ENCODE assay signal across 8 cellular contexts in the genomic region with DNA sequence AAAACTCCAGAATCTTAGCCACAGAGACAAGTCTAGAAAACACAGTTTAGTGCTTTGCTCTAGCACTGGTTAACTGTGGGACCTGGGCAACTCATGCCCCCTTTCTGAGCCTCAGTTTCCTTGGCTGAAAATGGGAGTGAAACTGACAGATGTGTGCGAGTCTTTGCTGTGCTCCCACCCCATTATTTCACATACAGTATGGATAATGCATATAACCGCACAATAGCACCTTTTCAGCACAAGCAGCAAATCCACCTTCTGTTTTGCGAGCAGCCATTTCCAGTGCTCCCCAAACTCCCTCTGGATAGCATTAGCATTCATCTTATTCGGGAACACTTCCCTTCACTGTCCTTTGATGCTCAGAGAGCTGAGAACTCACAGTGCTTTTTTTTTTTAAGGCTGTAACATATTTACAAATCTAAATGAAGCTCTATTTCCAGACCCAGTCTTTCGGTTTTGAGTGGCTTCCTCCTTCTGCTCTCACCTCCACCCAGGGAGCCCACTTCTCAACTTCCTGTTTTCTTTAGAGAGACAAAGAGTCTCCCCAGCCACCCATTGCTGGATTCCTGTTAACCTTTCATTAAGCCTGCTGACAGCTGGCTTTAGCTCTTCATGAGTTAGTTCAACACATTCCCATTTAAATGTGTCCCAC. TPM values are rescaled to one million over a fixed set of nuclear protein-coding genes. Genes with fewer than 3 reads are reported as not detected.
DNase-seq lines count a peak whose midpoint lies in the region; ATAC-seq and TF ChIP-seq lines count a peak whose summit lies in the region.

No MANE protein-coding gene starts in this region.

- H3K4me1 ChIP-seq in HAP-1 = no peaks in the 10 kb centered on the region

- H3K36me3 ChIP-seq in HAP-1 (replicated peaks) = no peaks in the 10 kb centered on the region

- ATAC-seq in activated CD8-positive, alpha-beta memory T cell treated with anti-CD3 and anti-CD28 coated beads, Interleukin-2, amount 10 ng/mL, durations not matched to agents 7 days and 5 days = peak; percentile 87
- peak; percentile 94 for ATAC-seq in HG02759 (IDR thresholded peaks at IDR 0.05; ENCODE audit: unreplicated experiment)
- peak; percentile 60 to 66 for ATAC-seq in activated T-cell treated with anti-CD3 and anti-CD28 coated beads, Interleukin-2, amount 50 U/mL, for 4 hours

- in situ Hi-C loops in HAP-1 (cut with MboI; ENCODE audit: low sequenced_read_pairs) = no loop called here

- peak overlapping the region; percentile 97 for H3K27ac Mint-ChIP-seq in activated CD8-positive, alpha-beta memory T cell treated with anti-CD3 and anti-CD28 coated beads, Interleukin-2, amount 10 ng/mL, durations not matched to agents 7 days and 5 days
- peak overlapping the region; percentile 83 for H3K27ac Mint-ChIP-seq in stimulated activated naive CD8-positive, alpha-beta T cell treated with anti-CD3 and anti-CD28 coated beads, Interleukin-15, Interleukin-2, amounts not matched to agents 100 ng/mL and 50 ng/mL, for 24 hours
- no peak overlapping the region for H3K27ac Mint-ChIP-seq in Calu3 (ENCODE audit: unreplicated experiment)

- no peak for TF ChIP-seq CTCF in Calu3 (IDR thresholded peaks at IDR 0.05; ENCODE audit: unreplicated experiment)

- H3K4me3 Mint-ChIP-seq in activated CD8-positive, alpha-beta memory T cell treated with anti-CD3 and anti-CD28 coated beads, Interleukin-2, amount 10 ng/mL, durations not matched to agents 7 days and 5 days = peak overlapping the region; percentile 57
- H3K4me3 Mint-ChIP-seq in activated T-cell treated with anti-CD3 and anti-CD28 coated beads, Interleukin-2, amount 50 U/mL, for 4 hours = peak overlapping the region; percentile 60
- peak overlapping the region; percentile 53 for H3K4me3 Mint-ChIP-seq in stimulated activated naive CD8-positive, alpha-beta T cell treated with anti-CD3 and anti-CD28 coated beads, Interleukin-15, Interleukin-2, amounts not matched to agents 100 ng/mL and 50 ng/mL, for 24 hours
- H3K4me3 Mint-ChIP-seq in Calu3 (ENCODE audit: low read depth, unreplicated experiment) = no peak overlapping the region

- no peaks in the 10 kb centered on the region for H3K27me3 Mint-ChIP-seq in activated CD8-positive, alpha-beta memory T cell treated with anti-CD3 and anti-CD28 coated beads, Interleukin-2, amount 10 ng/mL, durations not matched to agents 7 days and 5 days
- no peaks in the 10 kb centered on the region for H3K27me3 Mint-ChIP-seq in activated T-cell treated with anti-CD3 and anti-CD28 coated beads, Interleukin-2, amount 50 U/mL, for 4 hours (ENCODE audit: low read depth)
- no peaks in the 10 kb centered on the region for H3K27me3 Mint-ChIP-seq in stimulated activated naive CD8-positive, alpha-beta T cell treated with anti-CD3 and anti-CD28 coated beads, Interleukin-15, Interleukin-2, amounts not matched to agents 100 ng/mL and 50 ng/mL, for 24 hours
- H3K27me3 Mint-ChIP-seq in Calu3 (ENCODE audit: unreplicated experiment) = no peaks in the 10 kb centered on the region

- CTCF ChIA-PET in activated CD8-positive, alpha-beta memory T cell treated with anti-CD3 and anti-CD28 coated beads, Interleukin-2, amount 10 ng/mL, durations not matched to agents 7 days and 5 days (lab: Charles Lee) = interaction anchor here (0.5 to 2.5 kb wide), 9 partner anchors 10 to 849 kb away, joined by 3 to 14 read pairs (median 3); no protein-coding TSS in a partner anchor
- CTCF ChIA-PET in Calu3 (lab: Charles Lee) = interaction anchor here (0.5 kb wide), 1 partner anchor 1774 kb away, joined by 3 read pairs; no protein-coding TSS in a partner anchor

- H3K4me1 Mint-ChIP-seq in activated CD8-positive, alpha-beta memory T cell treated with anti-CD3 and anti-CD28 coated beads, Interleukin-2, amount 10 ng/mL, durations not matched to agents 7 days and 5 days = peaks cover 37% of the 10 kb centered on the region
- peaks cover 49% of the 10 kb centered on the region for H3K4me1 Mint-ChIP-seq in activated T-cell treated with anti-CD3 and anti-CD28 coated beads, Interleukin-2, amount 50 U/mL, for 4 hours (ENCODE audit: low read depth)
- H3K4me1 Mint-ChIP-seq in stimulated activated naive CD8-positive, alpha-beta T cell treated with anti-CD3 and anti-CD28 coated beads, Interleukin-15, Interleukin-2, amounts not matched to agents 100 ng/mL and 50 ng/mL, for 24 hours (ENCODE audit: low read depth) = peaks cover 59% of the 10 kb centered on the region
- H3K4me1 Mint-ChIP-seq in Calu3 (ENCODE audit: low read depth, unreplicated experiment) = peaks cover 12% of the 10 kb centered on the region

- H3K27me3 ChIP-seq in HAP-1 (ENCODE audit: low read depth) = no peaks in the 10 kb centered on the region

- H3K4me3 ChIP-seq in HAP-1 = no peak overlapping the region

- BruUV-seq in Calu3 (replicated peaks; lab: Mats Ljungman, UMichigan) = no TSS peak

- H3K9me3 Mint-ChIP-seq in activated CD8-positive, alpha-beta memory T cell treated with anti-CD3 and anti-CD28 coated beads, Interleukin-2, amount 10 ng/mL, durations not matched to agents 7 days and 5 days (ENCODE audit: low read depth) = peaks cover 4% of the 10 kb centered on the region
- H3K9me3 Mint-ChIP-seq in activated T-cell treated with anti-CD3 and anti-CD28 coated beads, Interleukin-2, amount 50 U/mL, for 4 hours = peaks cover 9% of the 10 kb centered on the region
- H3K9me3 Mint-ChIP-seq in stimulated activated naive CD8-positive, alpha-beta T cell treated with anti-CD3 and anti-CD28 coated beads, Interleukin-15, Interleukin-2, amounts not matched to agents 100 ng/mL and 50 ng/mL, for 24 hours = peaks cover 13% of the 10 kb centered on the region
- no peaks in the 10 kb centered on the region for H3K9me3 Mint-ChIP-seq in Calu3 (ENCODE audit: low read depth, unreplicated experiment)

- peak; percentile 64 for DNase-seq in activated CD8-positive, alpha-beta memory T cell treated with anti-CD3 and anti-CD28 coated beads, Interleukin-2, amount 10 ng/mL, durations not matched to agents 7 days and 5 days
- no peak for DNase-seq in activated CD8-positive, alpha-beta memory T cell treated with anti-CD3 and anti-CD28 coated beads for 24 hours
- DNase-seq in NCI-H128 (lab: John Stamatoyannopoulos, UW; ENCODE audit: unreplicated experiment) = peak; percentile 83
- DNase-seq in activated T-cell treated with anti-CD3 and anti-CD28 coated beads, Interleukin-2, amount 50 U/mL, for 4 hours = no peak
- no peak for DNase-seq in Calu3
- DNase-seq in HAP-1 (ENCODE audit: low spot score in 2 of 2) = no peak

- H3K9me3 ChIP-seq in HAP-1 = no peaks in the 10 kb centered on the region

- peaks cover 51% of the 10 kb centered on the region for H3K36me3 Mint-ChIP-seq in activated CD8-positive, alpha-beta memory T cell treated with anti-CD3 and anti-CD28 coated beads, Interleukin-2, amount 10 ng/mL, durations not matched to agents 7 days and 5 days
- H3K36me3 Mint-ChIP-seq in activated T-cell treated with anti-CD3 and anti-CD28 coated beads, Interleukin-2, amount 50 U/mL, for 4 hours (ENCODE audit: insufficient read depth) = peaks cover 2% of the 10 kb centered on the region
- H3K36me3 Mint-ChIP-seq in stimulated activated naive CD8-positive, alpha-beta T cell treated with anti-CD3 and anti-CD28 coated beads, Interleukin-15, Interleukin-2, amounts not matched to agents 100 ng/mL and 50 ng/mL, for 24 hours (ENCODE audit: low read depth) = peaks cover 28% of the 10 kb centered on the region
- H3K36me3 Mint-ChIP-seq in Calu3 (ENCODE audit: insufficient read depth, unreplicated experiment) = no peaks in the 10 kb centered on the region

- intact Hi-C loops in Calu3 (cut with micrococcal nuclease; ENCODE audit: unreplicated experiment) = no loop called here

RNA-seq across cellular contexts. Expression of gene TIMD4, which starts 49.2 kb away (rescaled TPM):
- 10 to 100 TPM in 1 of 2 experiments, 1 to 10 TPM in 1; 4.6 to 10.2 TPM for total RNA-seq in activated CD8-positive, alpha-beta memory T cell treated with anti-CD3 and anti-CD28 coated beads, Interleukin-2, amount 10 ng/mL, durations not matched to agents 7 days and 5 days
- 1 to 10 TPM in 2 of 3 donors, under 1 TPM in 1; 0.52 to 1.4 (median 1.2) TPM for total RNA-seq in activated T-cell treated with anti-CD3 and anti-CD28 coated beads, Interleukin-2, amount 50 U/mL, for 4 hours
- not detected in 2 replicates for total RNA-seq in Calu3 (2022)

Comparison
In these comparisons a context has a peak if more than half of its experiments do, and no peak if none do; other contexts are left out.
1. DNase-seq: peak in activated CD8-positive, alpha-beta memory T cell treated with anti-CD3 and anti-CD28 coated beads, Interleukin-2, amount 10 ng/mL, durations not matched to agents 7 days and 5 days (single experiment) and NCI-H128 (single experiment); none in activated CD8-positive, alpha-beta memory T cell treated with anti-CD3 and anti-CD28 coated beads for 24 hours (single experiment), activated T-cell treated with anti-CD3 and anti-CD28 coated beads, Interleukin-2, amount 50 U/mL, for 4 hours (single experiment), Calu3 (single experiment) and HAP-1 (0 of 2).
2. Peak in every context shown above with its lines, with median percentiles within 50 percentile points of each other: ATAC-seq.